ENCODE assay signal across 30 cellular contexts in genomic region chr17:80482058-80482318, GRCh38. TPM values are rescaled to one million over a fixed set of nuclear protein-coding genes. Genes with fewer than 3 reads are reported as not detected.
"Had no signal": no experiment of that assay in that cellular context is flagged by ENCODE, and none has a peak within 500 bp of the region (broad histone marks: within the 10 kb centered on the region; RNA-seq: fewer than 3 reads in every experiment).

No MANE protein-coding gene starts in this region.

- H3K36me3 ChIP-seq: ascending aorta, breast epithelium, cardiac muscle cell, colonic mucosa, esophagus squamous epithelium, WERI-Rb-1 had no signal

- H3K27ac ChIP-seq: ascending aorta, breast epithelium, cardiac muscle cell, colonic mucosa, epithelial cell of prostate, esophagus squamous epithelium, WERI-Rb-1 had no signal

- ATAC-seq: activated CD4-positive, CD25-positive, alpha-beta regulatory T cell treated with anti-CD3 and anti-CD28 coated beads, Interleukin-2, amount 50 U/mL, for 24 hours; activated CD8-positive, alpha-beta T cell treated with anti-CD3 and anti-CD28 coated beads for 36 hours; activated T-helper 17 cell treated with anti-CD3 and anti-CD28 coated beads, Interleukin-2, amount 50 U/mL, for 72 hours; T-helper 17 cell had no signal

- H3K36me3 Mint-ChIP-seq: activated naive CD8-positive, alpha-beta T cell treated with anti-CD3 and anti-CD28 coated beads for 36 hours; brain had no signal

- H3K4me1 Mint-ChIP-seq: activated T-helper 17 cell treated with anti-CD3 and anti-CD28 coated beads, Interleukin-2, amount 50 U/mL, for 72 hours had no signal

- H3K9me3 Mint-ChIP-seq: activated B cell treated with CpG ODN at 0.5 μM for 24 hours; activated CD8-positive, alpha-beta T cell treated with anti-CD3 and anti-CD28 coated beads for 36 hours; activated naive CD8-positive, alpha-beta T cell treated with anti-CD3 and anti-CD28 coated beads for 36 hours; activated T-cell treated with anti-CD3 and anti-CD28 coated beads, Interleukin-2, amount 50 U/mL, for 4 hours; activated T-helper 17 cell treated with anti-CD3 and anti-CD28 coated beads, Interleukin-2, amount 50 U/mL, for 72 hours; T-helper 2 cell treated with Interferon-gamma antibody and Interleukin-4, amounts not matched to agents 5 μg/mL and 100 μg/mL, for 36 hours had no signal

- H3K4me3 ChIP-seq: ascending aorta, breast epithelium, cardiac muscle cell, colonic mucosa, esophagus squamous epithelium had no signal

- H3K27ac Mint-ChIP-seq: activated B cell treated with CpG ODN at 0.5 μM for 24 hours; activated CD8-positive, alpha-beta T cell treated with anti-CD3 and anti-CD28 coated beads for 36 hours; activated naive CD8-positive, alpha-beta T cell treated with anti-CD3 and anti-CD28 coated beads for 36 hours; activated T-helper 17 cell treated with anti-CD3 and anti-CD28 coated beads, Interleukin-2, amount 50 U/mL, for 72 hours; brain; T-helper 17 cell; T-helper 2 cell treated with Interferon-gamma antibody and Interleukin-4, amounts not matched to agents 5 μg/mL and 100 μg/mL, for 36 hours had no signal

- DNase-seq: activated B cell treated with CpG ODN at 0.5 μM for 24 hours; activated CD4-positive, alpha-beta T cell treated with anti-CD3 and anti-CD28 coated beads for 48 hours; activated CD4-positive, alpha-beta T cell treated with anti-CD3 and anti-CD28 coated beads, Interleukin-2, amount 50 U/mL, for 1 hour; activated CD4-positive, alpha-beta T cell treated with anti-CD3 and anti-CD28 coated beads, Interleukin-2, amount 50 U/mL, for 48 hours; activated CD8-positive, alpha-beta memory T cell treated with anti-CD3 and anti-CD28 coated beads for 24 hours; activated CD8-positive, alpha-beta T cell treated with anti-CD3 and anti-CD28 coated beads for 36 hours; activated effector memory CD4-positive, alpha-beta T cell treated with Interleukin-2 at 50 U/mL for 16 hours; activated gamma-delta T cell treated with Interleukin-2 at 50 U/mL for 16 hours; activated naive CD4-positive, alpha-beta T cell treated with anti-CD3 and anti-CD28 coated beads, Interleukin-2, amount 50 U/mL, for 16 hours; activated naive CD4-positive, alpha-beta T cell treated with Interleukin-2 at 50 U/mL for 16 hours; activated naive CD8-positive, alpha-beta T cell treated with anti-CD3 and anti-CD28 coated beads for 36 hours; activated T-cell treated with anti-CD3 and anti-CD28 coated beads, Interleukin-2, amount 50 U/mL, for 4 hours; central memory CD4-positive, alpha-beta T cell; cerebellar nuclear complex; colonic mucosa; effector CD8-positive, alpha-beta T cell; esophagus squamous epithelium; T-helper 1 cell; T-helper 17 cell; T1000; WERI-Rb-1 had no signal

- H3K4me3 Mint-ChIP-seq: activated B cell treated with CpG ODN at 0.5 μM for 24 hours; activated CD8-positive, alpha-beta T cell treated with anti-CD3 and anti-CD28 coated beads for 36 hours; activated naive CD8-positive, alpha-beta T cell treated with anti-CD3 and anti-CD28 coated beads for 36 hours; activated T-cell treated with anti-CD3 and anti-CD28 coated beads, Interleukin-2, amount 50 U/mL, for 4 hours; activated T-helper 17 cell treated with anti-CD3 and anti-CD28 coated beads, Interleukin-2, amount 50 U/mL, for 72 hours; T-helper 17 cell; T-helper 2 cell treated with Interferon-gamma antibody and Interleukin-4, amounts not matched to agents 5 μg/mL and 100 μg/mL, for 36 hours had no signal

- H3K9me3 ChIP-seq: ascending aorta, breast epithelium, colonic mucosa, esophagus squamous epithelium had no signal

RNA-seq across cellular contexts. Expression of gene NPTX1, which starts 5.6 kb away (rescaled TPM):
- total RNA-seq: ascending aorta, cardiac muscle cell, endothelial cell of umbilical vein had no signal
- polyA plus RNA-seq: cardiac muscle cell had no signal
